26 cellular contexts compared by ENCODE assay signal in the genomic region with DNA sequence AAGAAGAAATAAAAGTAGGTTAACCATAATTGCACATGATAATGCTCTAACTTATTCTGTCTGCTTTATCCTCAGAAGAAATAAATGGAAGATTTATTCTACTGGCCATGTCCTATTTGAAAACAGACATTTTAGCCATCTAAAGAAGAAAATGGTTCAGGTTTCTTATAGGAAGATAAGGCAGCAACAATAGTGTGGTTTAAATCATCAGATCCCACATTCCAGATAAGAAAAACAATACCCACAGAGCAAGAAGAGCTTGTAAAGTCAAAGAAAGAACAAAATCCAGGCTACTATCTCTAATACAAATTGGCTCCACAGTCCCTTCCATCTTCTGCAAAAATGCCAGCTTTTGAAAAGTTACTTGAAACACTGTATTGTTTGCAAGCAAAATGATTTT. TPM values are rescaled to one million over a fixed set of nuclear protein-coding genes. Genes with fewer than 3 reads are reported as not detected.
DNase-seq lines count a peak whose midpoint lies in the region; ATAC-seq, FAIRE-seq and TF ChIP-seq lines count a peak whose summit lies in the region.
"Had no signal": no experiment of that assay in that cellular context is flagged by ENCODE, and none has a peak within 500 bp of the region (broad histone marks: within the 10 kb centered on the region; RNA-seq: fewer than 3 reads in every experiment).

No MANE protein-coding gene starts in this region.

- no peak for TF ChIP-seq POLR2A in GM12878 (IDR thresholded peaks at IDR 0.05; ENCODE audit: low read depth, low read length)

- no peaks in the 10 kb centered on the region for H4K20me1 ChIP-seq in GM12878 (ENCODE audit: control insufficient read depth, insufficient read depth)

- DNase-seq in NCI-H2171 treated with DMSO at 0.1 percent for 48 hours (lab: John Stamatoyannopoulos, UW) (peak; percentile 34), NCI-H2171 (lab: John Stamatoyannopoulos, UW) (no peak), GM12878 (ENCODE audit: low read depth, low spot score) (no peak), HuH-7 (ENCODE audit: low spot score) (no peak), dedifferentiated amniotic fluid mesenchymal stem cell (ENCODE audit: extremely low spot score) (no peak)
- DNase-seq: AML-193; CD4-positive, alpha-beta T cell; CD8-positive, alpha-beta T cell; COR-L47; DMS153; DMS53; DMS79; DND-41; EL; GDM1 had no signal

- H3K4me2 ChIP-seq in GM12878 (ENCODE audit: control insufficient read depth, insufficient read depth) = no peak overlapping the region
- H3K4me2 ChIP-seq: A549; BLaER1 treated with 17β-estradiol and CSF1 and Interleukin-3, amounts not matched to agents 10 nM and 100 nM had no signal

- no peak for TF ChIP-seq CTCF in GM12878 (IDR thresholded peaks at IDR 0.05 in 2 of 3, conservative IDR thresholded peaks at IDR 0.05 in 1 of 3; ENCODE audit: control insufficient read depth in 2 of 3, extremely low read depth in 1 of 3, insufficient read depth in 1 of 3, low read depth in 3 of 3, low read length in 3 of 3)

- RAD21 ChIA-PET in GM12878 (lab: Charles Lee; ENCODE audit: unreplicated experiment) = interaction anchor here (1.2 to 1.5 kb wide), 3 partner anchors 32 to 50 kb away, joined by 3 to 4 read pairs (median 4); partner anchors contain the start of gene L3MBTL4

- in situ Hi-C loops in GM12878 (cut with MboI) = no loop called here

- peak; percentile 75 for FAIRE-seq in GM12878 (lab: Jason Lieb, UNC)
- FAIRE-seq: A549, GM12891, GM19239 had no signal

- no peak for TF ChIP-seq RAD21 in GM12878 (IDR thresholded peaks at IDR 0.05; ENCODE audit: insufficient read depth, low read depth, low read length)

- H3K9ac ChIP-seq in HUES48 (ENCODE audit: low read depth, low read length) (no peak overlapping the region), GM12878 (ENCODE audit: control insufficient read depth, insufficient read depth, low read length) (no peak overlapping the region)
- H3K9ac ChIP-seq: BLaER1 treated with 17β-estradiol and CSF1 and Interleukin-3, amounts not matched to agents 10 nM and 100 nM had no signal

- H3K36me3 ChIP-seq in HUES48 (ENCODE audit: control insufficient read depth, insufficient read depth, low read length) (no peaks in the 10 kb centered on the region), GM12878 (ENCODE audit: control insufficient read depth in 2 of 2, insufficient read depth in 2 of 2, low read length in 1 of 2) (no peaks in the 10 kb centered on the region)
- H3K36me3 ChIP-seq: BLaER1 treated with 17β-estradiol and CSF1 and Interleukin-3, amounts not matched to agents 10 nM and 100 nM had no signal

- CTCF ChIA-PET in GM12878 (lab: Yijun Ruan, JAX) = interaction anchor here (0.8 to 0.9 kb wide), 2 partner anchors 9 to 23 kb away, joined by 3 read pairs; no protein-coding TSS in a partner anchor

- H3K4me3 ChIP-seq in HUES48 (ENCODE audit: low read depth, low read length) (no peak overlapping the region), GM12878 (no peak overlapping the region)
- H3K4me3 ChIP-seq: A549; BLaER1 treated with 17β-estradiol and CSF1 and Interleukin-3, amounts not matched to agents 10 nM and 100 nM had no signal

- TF ChIP-seq EP300 in GM12878 (IDR thresholded peaks at IDR 0.05; ENCODE audit: borderline replicate concordance in 1 of 2, control insufficient read depth in 1 of 2, low read depth in 2 of 2, low read length in 2 of 2) = no peak

- SMC1A ChIA-PET in GM12878 (lab: Charles Lee; ENCODE audit: uncharacterized antibody, unreplicated experiment) = interaction anchor here (0.9 to 1.7 kb wide), 3 partner anchors 13 to 116 kb away, joined by 3 to 4 read pairs (median 3); no protein-coding TSS in a partner anchor

- H3K79me2 ChIP-seq in GM12878 (ENCODE audit: control insufficient read depth, insufficient read depth, low read length) = no peaks in the 10 kb centered on the region

- no peaks in the 10 kb centered on the region for H3K27me3 ChIP-seq in HUES48 (ENCODE audit: control insufficient read depth, insufficient read depth, low read length)
- no peaks in the 10 kb centered on the region for H3K27me3 ChIP-seq in GM12878 (replicated peaks in 1 of 2; ENCODE audit: control insufficient read depth in 2 of 2, insufficient read depth in 2 of 2, low read length in 1 of 2)
- H3K27me3 ChIP-seq: BLaER1 treated with 17β-estradiol and CSF1 and Interleukin-3, amounts not matched to agents 10 nM and 100 nM had no signal

- H3K27ac ChIP-seq in HUES48 (ENCODE audit: low read depth, low read length) (peak overlapping the region; percentile 82), GM12878 (ENCODE audit: control insufficient read depth, insufficient read depth) (no peak overlapping the region)
- H3K27ac ChIP-seq: 22Rv1; A549; BLaER1 treated with 17β-estradiol and CSF1 and Interleukin-3, amounts not matched to agents 10 nM and 100 nM; C4-2B had no signal

- no peaks in the 10 kb centered on the region for H3K9me3 ChIP-seq in HUES48 (ENCODE audit: control insufficient read depth, insufficient read depth, low read length)
- no peaks in the 10 kb centered on the region for H3K9me3 ChIP-seq in GM12878 (replicated peaks; ENCODE audit: control insufficient read depth, insufficient read depth, low read length)
- H3K9me3 ChIP-seq: A549 had no signal

- no TSS peak for BruUV-seq in GM12878 (replicated peaks; lab: Mats Ljungman, UMichigan)

- ATAC-seq in GM12878 (no peak), HG03196 (IDR thresholded peaks at IDR 0.05; ENCODE audit: unreplicated experiment) (no peak)
- ATAC-seq: A549; CD8-positive, alpha-beta T cell had no signal

- POLR2A ChIA-PET in GM12878 (lab: Charles Lee) = no interaction called here

- intact Hi-C loops in GM12878 (cut with micrococcal nuclease; ENCODE audit: unreplicated experiment) = no loop called here

- no peak overlapping the region for H2AFZ ChIP-seq in GM12878 (ENCODE audit: control insufficient read depth, low read depth, low read length)

- H3K4me1 ChIP-seq in HUES48 (ENCODE audit: control insufficient read depth, insufficient read depth, low read length) (peaks cover 35% of the 10 kb centered on the region), GM12878 (ENCODE audit: control insufficient read depth, insufficient read depth, low read length) (peaks cover 6% of the 10 kb centered on the region; the same call in 1 of the 2 replicates)
- H3K4me1 ChIP-seq: A549 had no signal

TF ChIP-seq in GM12878, 131 proteins besides CTCF, POLR2A, EP300 and RAD21 (continues in another document):
- TF ChIP-seq TARDBP (IDR thresholded peaks at IDR 0.05; ENCODE audit: borderline replicate concordance) (no peak), ZBTB11 (CRISPR knock-in tag; IDR thresholded peaks at IDR 0.05) (no peak), WRNIP1 (IDR thresholded peaks at IDR 0.05; ENCODE audit: borderline replicate concordance, low read depth, low read length) (no peak), SREBF1 (IDR thresholded peaks at IDR 0.05; ENCODE audit: low read length) (no peak), SRF (IDR thresholded peaks at IDR 0.05; ENCODE audit: low read depth in 2 of 2, low read length in 2 of 2) (no peak), TCF12 (IDR thresholded peaks at IDR 0.05; ENCODE audit: low read depth, low read length) (no peak), BHLHE40 (IDR thresholded peaks at IDR 0.05; ENCODE audit: borderline replicate concordance in 1 of 2, low read depth in 2 of 2, low read length in 1 of 2) (no peak)

RNA-seq across cellular contexts. Expression of gene L3MBTL4, which starts 49.3 kb away (rescaled TPM):
- total RNA-seq in GM12878 (2013; cell fraction: nucleolus; rRNA removed) = 10.6 and 19.0 TPM in 2 replicates
- total RNA-seq in GM12878 (2014; rRNA removed) = 4.9 and 5.3 TPM in 2 replicates
- 5.3 and 5.5 TPM in 2 replicates for total RNA-seq in GM12878 (2014; rRNA removed; fragmentation: Illumina TruSeq; extraction: Trizol)
- 8.7 and 9.7 TPM in 2 replicates for total RNA-seq in GM12878 (2021)
- 1.3 TPM for polyA plus RNA-seq in GM12878 (2011; ENCODE audit: low read depth)
- 2.5 and 2.6 TPM in 2 replicates for polyA plus RNA-seq in GM12878 (2011; rRNA removed)
- polyA plus RNA-seq in GM12878 (2011; cell fraction: cytosol; rRNA removed) = 1.3 and 1.4 TPM in 2 replicates
- 4.2 TPM in 2 replicates for polyA plus RNA-seq in GM12878 (2011; cell fraction: nucleus; rRNA removed)
- 1.4 and 2.1 TPM in 2 replicates for polyA plus RNA-seq in GM12878 (2012)
- polyA plus RNA-seq in GM12878 (2014; fragmentation: Illumina TruSeq; extraction: Trizol) = 3.7 and 4.7 TPM in 2 replicates
- polyA plus RNA-seq in GM12878 (2014; fragmentation: Nextera tagmentation; extraction: Ambion mirVana) = 1 to 10 TPM; 1.3 to 1.6 TPM
- 2.8 and 3.9 TPM in 2 replicates for polyA plus RNA-seq in GM12878 (2014; rRNA removed)
- polyA plus RNA-seq in GM12878 (2016; fragmentation: Nextera tagmentation; extraction: Ambion mirVana) = 1 to 10 TPM; 2.1 to 4.2 TPM
- polyA minus RNA-seq in GM12878 (2011; rRNA and poly(A)+ RNA removed) = 4.6 and 6.4 TPM in 2 replicates
- 0.80 and 1.7 TPM in 2 replicates for polyA minus RNA-seq in GM12878 (2011; cell fraction: cytosol; rRNA and poly(A)+ RNA removed)
- 5.9 and 10.8 TPM in 2 replicates for polyA minus RNA-seq in GM12878 (2011; cell fraction: nucleus; rRNA and poly(A)+ RNA removed)
- total RNA-seq: A172, G401 had no signal
- polyA plus RNA-seq: BJ had no signal
